Comparison of ENCODE assay signal across 16 cellular contexts in genomic region chr14:89908712-89909450, GRCh38.
"Had no signal": no experiment of that assay in that cellular context is flagged by ENCODE, and none has a peak within 500 bp of the region (broad histone marks: within the 10 kb centered on the region; RNA-seq: fewer than 3 reads in every experiment).

No MANE protein-coding gene starts in this region.

- ATAC-seq: activated CD8-positive, alpha-beta T cell treated with anti-CD3 and anti-CD28 coated beads, Interleukin-2, amount 10 ng/mL, durations not matched to agents 7 days and 5 days; esophagus mucosa; left colon; stimulated activated effector memory CD8-positive, alpha-beta T cell treated with anti-CD3 and anti-CD28 coated beads, Interleukin-12 subunit alpha, Interleukin-12 subunit beta, amount 100 ng/mL, for 72 hours had no signal

- H3K27me3 ChIP-seq: adrenal gland, cardiac muscle cell, neural progenitor cell, ovary, tibial artery had no signal

- H3K9ac ChIP-seq: neural progenitor cell had no signal

- H3K9me3 ChIP-seq: adrenal gland, ovary, tibial artery had no signal

- FAIRE-seq: islet of Langerhans, urothelium cell line had no signal

- H2AFZ ChIP-seq: neural progenitor cell had no signal

- H3K36me3 ChIP-seq: adrenal gland, cardiac muscle cell, neural progenitor cell, ovary, tibial artery had no signal

- H3K4me3 ChIP-seq: adrenal gland, cardiac muscle cell, neural progenitor cell, ovary, tibial artery had no signal

- H3K27ac ChIP-seq: adrenal gland, cardiac muscle cell, neural progenitor cell, ovary, tibial artery had no signal

- H3K4me2 ChIP-seq: neural progenitor cell had no signal

- DNase-seq: activated B cell treated with CpG ODN at 0.5 μM for 24 hours; activated CD4-positive, alpha-beta T cell treated with anti-CD3 and anti-CD28 coated beads, Interleukin-2, amount 10 ng/mL, durations not matched to agents 24 days and 14 days; activated CD8-positive, alpha-beta memory T cell treated with anti-CD3 and anti-CD28 coated beads, Interleukin-2, amount 50 U/mL, for 4 hours; activated CD8-positive, alpha-beta T cell treated with anti-CD3 and anti-CD28 coated beads, Interleukin-2, amount 10 ng/mL, durations not matched to agents 7 days and 5 days; activated effector memory CD4-positive, alpha-beta T cell treated with anti-CD3 and anti-CD28 coated beads, Interleukin-2, amount 50 U/mL, for 16 hours; activated T-cell treated with anti-CD3 and anti-CD28 coated beads, Interleukin-2, amount 50 U/mL, for 48 hours; adrenal gland; left colon; ovary; tibial artery had no signal
